In genomic region chr22:40965936-40966557, GRCh38 we compare ENCODE assay signal across 12 cellular contexts. TPM values are rescaled to one million over a fixed set of nuclear protein-coding genes. Genes with fewer than 3 reads are reported as not detected.
DNase-seq lines count a peak whose midpoint lies in the region; TF ChIP-seq lines count a peak whose summit lies in the region.
"Had no signal": no experiment of that assay in that cellular context is flagged by ENCODE, and none has a peak within 500 bp of the region (broad histone marks: within the 10 kb centered on the region; RNA-seq: fewer than 3 reads in every experiment).

No MANE protein-coding gene starts in this region.

- H3K4me1 ChIP-seq in MM.1S (ENCODE audit: low read length) (peaks cover 15% of the 10 kb centered on the region), trophoblast cell (ENCODE audit: control insufficient read depth in 1 of 2, insufficient read depth in 2 of 2, low read length in 2 of 2) (no peaks in the 10 kb centered on the region)
- H3K4me1 ChIP-seq: foreskin keratinocyte had no signal

- H4K12ac ChIP-seq in trophoblast cell (ENCODE audit: low read depth, low read length) = no peak overlapping the region

- no peaks in the 10 kb centered on the region for H4K20me1 ChIP-seq in MM.1S (ENCODE audit: insufficient read depth, low read length)

- peak overlapping the region; percentile 41 for H3K4me2 ChIP-seq in MM.1S (ENCODE audit: low read depth, low read length)
- H3K4me2 ChIP-seq in trophoblast cell (ENCODE audit: low read length) = no peak overlapping the region

- H3K36me3 ChIP-seq in MM.1S (replicated peaks; ENCODE audit: insufficient read depth, low read length) (0 out of 2 replicates have a peak, but pooled peaks cover 7% of the 10 kb centered on the region), trophoblast cell (ENCODE audit: control insufficient read depth in 1 of 2, insufficient read depth in 2 of 2, low read length in 2 of 2) (peaks cover 43 to 53% of the 10 kb centered on the region in 2 experiments)

- H3K9me2 ChIP-seq in MM.1S (replicated peaks; ENCODE audit: insufficient read depth, low read length) = no peaks in the 10 kb centered on the region

- H3K14ac ChIP-seq in trophoblast cell (ENCODE audit: low read length) = no peak overlapping the region

- no peak overlapping the region for H2AK5ac ChIP-seq in trophoblast cell (ENCODE audit: low read length)

- peak overlapping the region; percentile 54 for H3K27ac Mint-ChIP-seq in activated naive CD8-positive, alpha-beta T cell treated with anti-CD3 and anti-CD28 coated beads for 36 hours

- no peak for TF ChIP-seq CTCF in MM.1S (IDR thresholded peaks at IDR 0.05; ENCODE audit: low read length)
- no peak for TF ChIP-seq CTCF in GM13976 (IDR thresholded peaks at IDR 0.05; ENCODE audit: borderline replicate concordance, control extremely low read depth, extremely low read depth, insufficient read depth, missing control alignments)

- WGBS in trophoblast cell (ENCODE audit: extremely low coverage, insufficient coverage, insufficient read length) = no CpG with 5 or more reads among the region's 8 CpGs

- no peaks in the 10 kb centered on the region for H3K27me3 Mint-ChIP-seq in activated naive CD8-positive, alpha-beta T cell treated with anti-CD3 and anti-CD28 coated beads for 36 hours

- H3K79me1 ChIP-seq in trophoblast cell (ENCODE audit: low read length) = no peaks in the 10 kb centered on the region

- H4K8ac ChIP-seq in trophoblast cell (ENCODE audit: low read depth, low read length) = no peak overlapping the region

- H3K4me3 Mint-ChIP-seq in activated naive CD8-positive, alpha-beta T cell treated with anti-CD3 and anti-CD28 coated beads for 36 hours = no peak overlapping the region

- H3F3A ChIP-seq in MM.1S (ENCODE audit: insufficient read depth, low read length) = peaks cover 4% of the 10 kb centered on the region; the same call in 1 of the 2 replicates

- no peak overlapping the region for H3K18ac ChIP-seq in trophoblast cell (ENCODE audit: low read length)

- H3K4me1 Mint-ChIP-seq in activated naive CD8-positive, alpha-beta T cell treated with anti-CD3 and anti-CD28 coated beads for 36 hours = peaks cover 18% of the 10 kb centered on the region

- H2AFZ ChIP-seq in MM.1S (ENCODE audit: low read length) = no peak overlapping the region
- H2AFZ ChIP-seq in trophoblast cell (ENCODE audit: insufficient read depth, low read length, poor library complexity) = no peak overlapping the region

- H3K79me2 ChIP-seq in MM.1S (ENCODE audit: low read length) (peaks cover 46% of the 10 kb centered on the region), trophoblast cell (ENCODE audit: control insufficient read depth, insufficient read depth, low read length, poor library complexity) (no peaks in the 10 kb centered on the region)

- H3K9me3 ChIP-seq in MM.1S (replicated peaks; ENCODE audit: insufficient read depth, low read length) = no peaks in the 10 kb centered on the region
- no peaks in the 10 kb centered on the region for H3K9me3 ChIP-seq in trophoblast cell (ENCODE audit: insufficient read depth, low read depth, low read length)

- H3K9me3 Mint-ChIP-seq in activated naive CD8-positive, alpha-beta T cell treated with anti-CD3 and anti-CD28 coated beads for 36 hours = no peaks in the 10 kb centered on the region

- H3K27ac ChIP-seq in MM.1S (ENCODE audit: low read length) = peak overlapping the region; percentile 33; the same call in 1 of the 2 replicates
- H3K27ac ChIP-seq in trophoblast cell (ENCODE audit: low read depth, low read length) = no peak overlapping the region
- H3K27ac ChIP-seq: foreskin keratinocyte had no signal

- H3K9ac ChIP-seq in MM.1S (ENCODE audit: low read length) = no peak overlapping the region
- H3K9ac ChIP-seq in trophoblast cell (ENCODE audit: low read length) = no peak overlapping the region

- H3K27me3 ChIP-seq in MM.1S (replicated peaks; ENCODE audit: insufficient read depth, low read length) (no peaks in the 10 kb centered on the region), trophoblast cell (ENCODE audit: insufficient read depth, low read length) (no peaks in the 10 kb centered on the region)
- H3K27me3 ChIP-seq: foreskin keratinocyte had no signal

- no peak overlapping the region for H3K23ac ChIP-seq in trophoblast cell (ENCODE audit: low read length)

- no peak overlapping the region for H2BK12ac ChIP-seq in trophoblast cell (ENCODE audit: low read length)

- in situ Hi-C loops in GM13976 (cut with MboI; ENCODE audit: low sequenced_read_pairs, unreplicated experiment) = no loop called here

- H2BK120ac ChIP-seq in trophoblast cell (ENCODE audit: insufficient read depth, low read length, poor library complexity) = no peak overlapping the region

- DNase-seq in GF-D8 (lab: John Stamatoyannopoulos, UW) (peak; percentile 69), MM.1S (peak; percentile 46), trophoblast cell (no peak), GM13976 (ENCODE audit: low spot score) (no peak), mucosa of gallbladder (ENCODE audit: low spot score) (no peak), DMS53 (lab: John Stamatoyannopoulos, UW) (no peak)
- DNase-seq in activated naive CD8-positive, alpha-beta T cell treated with anti-CD3 and anti-CD28 coated beads for 36 hours = no peak
- DNase-seq: effector memory CD4-positive, alpha-beta T cell; foreskin keratinocyte; NCI-H1092 treated with DMSO at 0.1 percent for 48 hours; NCI-H446 treated with DMSO at 0.1 percent for 48 hours; substantia nigra had no signal

- peaks cover 19% of the 10 kb centered on the region for H3K36me3 Mint-ChIP-seq in activated naive CD8-positive, alpha-beta T cell treated with anti-CD3 and anti-CD28 coated beads for 36 hours

- no peak overlapping the region for H2BK5ac ChIP-seq in trophoblast cell (ENCODE audit: low read depth, low read length, poor library complexity)

- H4K91ac ChIP-seq in trophoblast cell (ENCODE audit: low read depth, low read length) = no peak overlapping the region

- H3K4ac ChIP-seq in trophoblast cell (ENCODE audit: low read depth, low read length) = peak overlapping the region; percentile 75

- H3K4me3 ChIP-seq in MM.1S (ENCODE audit: low read length) = no peak overlapping the region
- H3K4me3 ChIP-seq in trophoblast cell (ENCODE audit: low read depth, low read length) = no peak overlapping the region

RNA-seq across cellular contexts. Expression of gene RBX1, which starts 14.9 kb away (rescaled TPM):
- total RNA-seq in activated naive CD8-positive, alpha-beta T cell treated with anti-CD3 and anti-CD28 coated beads for 36 hours = 10 to 100 TPM; 79.4 to 91.1 TPM
- 94.4 and 100.0 TPM in 2 replicates for polyA plus RNA-seq in trophoblast cell (2013)
- 39.9 TPM for total RNA-seq in mucosa of gallbladder

Comparison
In these comparisons a context has a peak if more than half of its experiments do, and no peak if none do; other contexts are left out.
1. DNase-seq: peak in GF-D8 (single experiment) and MM.1S (single experiment); none in activated naive CD8-positive, alpha-beta T cell treated with anti-CD3 and anti-CD28 coated beads for 36 hours (single experiment), trophoblast cell (0 of 2), GM13976 (single experiment), mucosa of gallbladder (single experiment) and DMS53 (single experiment).